12 cellular contexts compared by ENCODE assay signal in genomic region chr11:72719551-72719950, GRCh38. TPM values are rescaled to one million over a fixed set of nuclear protein-coding genes. Genes with fewer than 3 reads are reported as not detected.
DNase-seq lines count a peak whose midpoint lies in the region; ATAC-seq and TF ChIP-seq lines count a peak whose summit lies in the region.
"Had no signal": no experiment of that assay in that cellular context is flagged by ENCODE, and none has a peak within 500 bp of the region (broad histone marks: within the 10 kb centered on the region; RNA-seq: fewer than 3 reads in every experiment).

No MANE protein-coding gene starts in this region.

- TF ChIP-seq EP300 in suprapubic skin (IDR thresholded peaks at IDR 0.05), result no peak

- no peak for ATAC-seq in activated naive CD8-positive, alpha-beta T cell treated with anti-CD3 and anti-CD28 coated beads, Interleukin-2, amount 50 U/mL, for 24 hours
- no peak for ATAC-seq in left lung
- no peak for ATAC-seq in GM21360 (IDR thresholded peaks at IDR 0.05; ENCODE audit: unreplicated experiment)
- ATAC-seq: WTC11 had no signal

- intact Hi-C loops in left lung (cut with DNase I), result no loop called here

- H3K4me3 ChIP-seq in left lung (peak overlapping the region in 1 of 2 donors; percentile 65), suprapubic skin (peak overlapping the region; percentile 55)

- H3K27me3 ChIP-seq in left lung (no peaks in the 10 kb centered on the region), suprapubic skin (no peaks in the 10 kb centered on the region)

- WGBS in suprapubic skin, result 61% methylated on average over 4 of the region's 4 CpGs

- peaks cover 55% of the 10 kb centered on the region for H3K4me1 Mint-ChIP-seq in activated CD4-positive, alpha-beta T cell treated with anti-CD3 and anti-CD28 coated beads, Interleukin-2, amount 10 ng/mL, durations not matched to agents 7 days and 5 days
- H3K4me1 Mint-ChIP-seq in activated naive CD8-positive, alpha-beta T cell treated with anti-CD3 and anti-CD28 coated beads, Interleukin-2, amount 50 U/mL, for 24 hours, result peaks cover 51% of the 10 kb centered on the region

- no peaks in the 10 kb centered on the region for H3K27me3 Mint-ChIP-seq in activated CD4-positive, alpha-beta T cell treated with anti-CD3 and anti-CD28 coated beads, Interleukin-2, amount 10 ng/mL, durations not matched to agents 7 days and 5 days
- H3K27me3 Mint-ChIP-seq in activated naive CD8-positive, alpha-beta T cell treated with anti-CD3 and anti-CD28 coated beads, Interleukin-2, amount 50 U/mL, for 24 hours, result no peaks in the 10 kb centered on the region

- no peak for TF ChIP-seq CTCF in left lung (IDR thresholded peaks at IDR 0.05)
- no peak for TF ChIP-seq CTCF in suprapubic skin (IDR thresholded peaks at IDR 0.05)

- H3K27ac ChIP-seq in left lung (peak overlapping the region; percentile 87 to 92), suprapubic skin (no peak overlapping the region)

- H3K36me3 Mint-ChIP-seq in activated CD4-positive, alpha-beta T cell treated with anti-CD3 and anti-CD28 coated beads, Interleukin-2, amount 10 ng/mL, durations not matched to agents 7 days and 5 days (ENCODE audit: low read depth), result peaks cover 13% of the 10 kb centered on the region
- H3K36me3 Mint-ChIP-seq in activated naive CD8-positive, alpha-beta T cell treated with anti-CD3 and anti-CD28 coated beads, Interleukin-2, amount 50 U/mL, for 24 hours (ENCODE audit: low read depth), result peaks cover 3% of the 10 kb centered on the region
- H3K36me3 Mint-ChIP-seq: WTC11 had no signal

- H3K4me1 ChIP-seq in left lung (peaks cover 42 to 95% of the 10 kb centered on the region in 2 donors), suprapubic skin (peaks cover 76% of the 10 kb centered on the region)

- no peaks in the 10 kb centered on the region for H3K9me3 ChIP-seq in left lung
- no peaks in the 10 kb centered on the region for H3K9me3 ChIP-seq in suprapubic skin

- H3K4me3 Mint-ChIP-seq in activated CD4-positive, alpha-beta T cell treated with anti-CD3 and anti-CD28 coated beads, Interleukin-2, amount 10 ng/mL, durations not matched to agents 7 days and 5 days, result peak overlapping the region; percentile 86
- peak overlapping the region; percentile 27 for H3K4me3 Mint-ChIP-seq in activated naive CD8-positive, alpha-beta T cell treated with anti-CD3 and anti-CD28 coated beads, Interleukin-2, amount 50 U/mL, for 24 hours
- H3K4me3 Mint-ChIP-seq: WTC11 had no signal

- H3K9me3 Mint-ChIP-seq in activated CD4-positive, alpha-beta T cell treated with anti-CD3 and anti-CD28 coated beads, Interleukin-2, amount 10 ng/mL, durations not matched to agents 7 days and 5 days, result no peaks in the 10 kb centered on the region
- H3K9me3 Mint-ChIP-seq in activated naive CD8-positive, alpha-beta T cell treated with anti-CD3 and anti-CD28 coated beads, Interleukin-2, amount 50 U/mL, for 24 hours, result no peaks in the 10 kb centered on the region
- H3K9me3 Mint-ChIP-seq: WTC11 had no signal

- peak overlapping the region; percentile 95 for H3K27ac Mint-ChIP-seq in activated CD4-positive, alpha-beta T cell treated with anti-CD3 and anti-CD28 coated beads, Interleukin-2, amount 10 ng/mL, durations not matched to agents 7 days and 5 days
- H3K27ac Mint-ChIP-seq in activated naive CD8-positive, alpha-beta T cell treated with anti-CD3 and anti-CD28 coated beads, Interleukin-2, amount 50 U/mL, for 24 hours, result peak overlapping the region; percentile 9
- H3K27ac Mint-ChIP-seq: WTC11 had no signal

- CTCF ChIA-PET in activated CD4-positive, alpha-beta T cell treated with anti-CD3 and anti-CD28 coated beads, Interleukin-2, amount 10 ng/mL, durations not matched to agents 7 days and 5 days (lab: Charles Lee), result no interaction called here

- no peak for DNase-seq in activated CD4-positive, alpha-beta T cell treated with anti-CD3 and anti-CD28 coated beads, Interleukin-2, amount 10 ng/mL, durations not matched to agents 7 days and 5 days
- no peak for DNase-seq in activated CD4-positive, alpha-beta T cell treated with anti-CD3 and anti-CD28 coated beads for 4 hours
- no peak for DNase-seq in activated naive CD8-positive, alpha-beta T cell treated with anti-CD3 and anti-CD28 coated beads, Interleukin-2, amount 50 U/mL, for 24 hours
- DNase-seq in left lung, result no peak
- DNase-seq in suprapubic skin (ENCODE audit: low spot score in 2 of 2), result no peak
- no peak for DNase-seq in stimulated activated CD4-positive, alpha-beta T cell treated with anti-CD3 and anti-CD28 coated beads, Interleukin-4, amount 100 ng/mL, for 24 hours
- DNase-seq in AG08395 (ENCODE audit: low spot score), result no peak
- DNase-seq: H7; NCI-H226; stimulated activated CD4-positive, alpha-beta T cell treated with anti-CD3 and anti-CD28 coated beads, Interleukin-4, amount 100 ng/mL, for 1 hour had no signal

- peaks cover 0 to 45% of the 10 kb centered on the region in 2 donors for H3K36me3 ChIP-seq in left lung
- H3K36me3 ChIP-seq in suprapubic skin, result no peaks in the 10 kb centered on the region

- POLR2A ChIA-PET in activated CD4-positive, alpha-beta T cell treated with anti-CD3 and anti-CD28 coated beads, Interleukin-2, amount 10 ng/mL, durations not matched to agents 7 days and 5 days (lab: Charles Lee), result no interaction called here

- TF ChIP-seq POLR2A in suprapubic skin (IDR thresholded peaks at IDR 0.05), result no peak

RNA-seq across cellular contexts. Expression of gene ARAP1, which starts 32.7 kb away (rescaled TPM):
- 100 to 1,000 TPM in 1 of 2 experiments, 10 to 100 TPM in 1; 83.6 to 101 TPM for total RNA-seq in activated CD4-positive, alpha-beta T cell treated with anti-CD3 and anti-CD28 coated beads, Interleukin-2, amount 10 ng/mL, durations not matched to agents 7 days and 5 days
- total RNA-seq in left lung, result 100 to 1,000 TPM; 172 to 222 TPM
- 100 to 1,000 TPM in 1 of 4 donors, 10 to 100 TPM in 3; 53.8 to 126 (median 88.8) TPM for total RNA-seq in suprapubic skin

RNA-seq across cellular contexts. Expression of gene PDE2A, which starts 45.3 kb away (rescaled TPM):
- total RNA-seq in activated CD4-positive, alpha-beta T cell treated with anti-CD3 and anti-CD28 coated beads, Interleukin-2, amount 10 ng/mL, durations not matched to agents 7 days and 5 days, result under 1 TPM; 0.40 to 0.48 TPM
- 10 to 100 TPM in 1 of 2 donors, 1 to 10 TPM in 1; 9.7 to 13.8 TPM for total RNA-seq in left lung
- total RNA-seq in suprapubic skin, result 10 to 100 TPM in 3 of 4 donors, 1 to 10 TPM in 1; 5.4 to 49.9 (median 31.2) TPM

Comparison
In these comparisons a context has a peak if more than half of its experiments do, and no peak if none do; other contexts are left out.
1. RNA of gene PDE2A, which starts 45.3 kb away (total RNA-seq): 5.4 to 49.9 TPM in suprapubic skin and 9.7 to 13.8 TPM in left lung; 0.40 to 0.48 TPM in activated CD4-positive, alpha-beta T cell treated with anti-CD3 and anti-CD28 coated beads, Interleukin-2, amount 10 ng/mL, durations not matched to agents 7 days and 5 days; every median in the first group is over 4 times any median in the second.